24 cellular contexts compared by ENCODE assay signal in the genomic region with DNA sequence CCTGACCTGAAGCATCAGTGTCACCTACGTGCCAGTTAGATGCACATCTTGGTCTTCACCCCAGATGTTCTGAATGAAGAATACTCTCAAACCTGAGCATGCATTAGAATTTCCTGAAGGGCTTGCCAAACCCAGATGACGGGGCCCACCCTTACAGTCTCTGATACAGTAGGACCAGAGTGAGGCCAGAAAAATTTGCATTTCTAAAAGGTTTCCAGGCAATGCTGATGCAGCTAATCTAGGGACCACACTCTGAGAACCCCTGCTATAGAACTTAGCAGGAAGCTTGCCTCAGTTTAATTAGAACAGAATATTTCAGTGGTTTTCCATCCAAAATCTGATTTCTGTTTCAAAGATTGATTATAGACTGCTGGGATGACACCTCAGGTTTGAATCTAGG. TPM values are rescaled to one million over a fixed set of nuclear protein-coding genes. Genes with fewer than 3 reads are reported as not detected.
DNase-seq lines count a peak whose midpoint lies in the region; ATAC-seq, FAIRE-seq and TF ChIP-seq lines count a peak whose summit lies in the region.
"Had no signal": no experiment of that assay in that cellular context is flagged by ENCODE, and none has a peak within 500 bp of the region (broad histone marks: within the 10 kb centered on the region; RNA-seq: fewer than 3 reads in every experiment).

No MANE protein-coding gene starts in this region.

- BruUV-seq in HepG2 (replicated peaks; lab: Mats Ljungman, UMichigan) = no TSS peak

- ATAC-seq in HepG2 (peak; percentile 11; the same call in 2 of the 3 replicates), right lobe of liver (no peak)
- no peak for ATAC-seq in activated CD8-positive, alpha-beta T cell treated with anti-CD3 and anti-CD28 coated beads for 36 hours
- ATAC-seq: activated T-cell treated with anti-CD3 and anti-CD28 coated beads, Interleukin-2, amount 50 U/mL, for 4 hours; foreskin keratinocyte; stimulated activated naive CD8-positive, alpha-beta T cell treated with anti-CD3 and anti-CD28 coated beads, Interleukin-15, Interleukin-2, amounts not matched to agents 100 U/mL and 50 U/mL, for 24 hours had no signal

- H2AFZ ChIP-seq in HepG2 (ENCODE audit: low read length) (no peak overlapping the region), KMS-11 (ENCODE audit: low read depth) (peak overlapping the region; percentile 67; the same call in 1 of the 2 replicates)

- WGBS in HepG2 (ENCODE audit: low lambda C conversion rate) = 58% methylated on average over 2 of the region's 2 CpGs
- 70% methylated on average over 2 of the region's 2 CpGs for WGBS in right lobe of liver (ENCODE audit: insufficient coverage, low coverage, low lambda C conversion rate, missing lambda C conversion rate)

- TF ChIP-seq CTCF in HepG2 (CRISPR knock-in tag; IDR thresholded peaks at IDR 0.05) = no peak
- TF ChIP-seq CTCF in right lobe of liver (IDR thresholded peaks at IDR 0.05) = no peak
- no peak for TF ChIP-seq CTCF in KMS-11 (conservative IDR thresholded peaks at IDR 0.05; ENCODE audit: low read depth, low read length)
- TF ChIP-seq CTCF in glutamatergic neuron (IDR thresholded peaks at IDR 0.05; ENCODE audit: partially characterized antibody, unreplicated experiment) = no peak
- no peak for TF ChIP-seq CTCF in uterus (IDR thresholded peaks at IDR 0.05)
- no peak for TF ChIP-seq CTCF in activated CD8-positive, alpha-beta T cell treated with anti-CD3 and anti-CD28 coated beads for 36 hours (IDR thresholded peaks at IDR 0.05)

- no peak for TF ChIP-seq EP300 in HepG2 (IDR thresholded peaks at IDR 0.05; ENCODE audit: low read depth in 2 of 2, low read length in 2 of 2)
- no peak for TF ChIP-seq EP300 in HepG2 (CRISPR knock-in tag; IDR thresholded peaks at IDR 0.05; ENCODE audit: borderline replicate concordance)

- H3K27ac ChIP-seq in HepG2 (ENCODE audit: extremely low read length, insufficient read depth, low read length) (no peak overlapping the region), right lobe of liver (no peak overlapping the region), KMS-11 (peak overlapping the region; percentile 86), uterus (peak overlapping the region; percentile 20 to 52)
- H3K27ac ChIP-seq: C4-2B, foreskin keratinocyte, thyroid gland had no signal

- peaks cover 22% of the 10 kb centered on the region for H3K4me1 Mint-ChIP-seq in glutamatergic neuron (ENCODE audit: low read depth, unreplicated experiment)
- no peaks in the 10 kb centered on the region for H3K4me1 Mint-ChIP-seq in activated CD8-positive, alpha-beta T cell treated with anti-CD3 and anti-CD28 coated beads for 36 hours (ENCODE audit: low read depth)
- H3K4me1 Mint-ChIP-seq: central memory CD8-positive, alpha-beta T cell had no signal

- peaks cover 7% of the 10 kb centered on the region for H3K36me3 Mint-ChIP-seq in glutamatergic neuron (ENCODE audit: unreplicated experiment)
- H3K36me3 Mint-ChIP-seq in activated CD8-positive, alpha-beta T cell treated with anti-CD3 and anti-CD28 coated beads for 36 hours (ENCODE audit: low read depth) = no peaks in the 10 kb centered on the region

- CTCF ChIA-PET in HepG2 (lab: Yijun Ruan, JAX; ENCODE audit: low intra/inter-chr PET ratio, low total read pairs) = no interaction called here
- CTCF ChIA-PET in activated CD8-positive, alpha-beta T cell treated with anti-CD3 and anti-CD28 coated beads for 36 hours (lab: Charles Lee) = interaction anchor here (1.1 to 2.9 kb wide), 3 partner anchors 13 to 140 kb away, joined by 3 to 11 read pairs (median 3); no protein-coding TSS in a partner anchor

- H3K27ac Mint-ChIP-seq in glutamatergic neuron (ENCODE audit: unreplicated experiment) = peak overlapping the region; percentile 87
- H3K27ac Mint-ChIP-seq in activated CD8-positive, alpha-beta T cell treated with anti-CD3 and anti-CD28 coated beads for 36 hours = no peak overlapping the region

- POLR2A ChIA-PET in HepG2 (lab: Yijun Ruan, JAX) = interaction anchor here (1.2 to 5.2 kb wide), 2 partner anchors 10 to 79 kb away, joined by 4 to 40 read pairs; a partner anchor contains a TSS
- POLR2A ChIA-PET in activated CD8-positive, alpha-beta T cell treated with anti-CD3 and anti-CD28 coated beads for 36 hours (lab: Charles Lee) = interaction anchor here (2.0 kb wide), 1 partner anchor 10 kb away, joined by 10 read pairs; a partner anchor contains a TSS

- H3K79me2 ChIP-seq in HepG2 (ENCODE audit: insufficient read depth, low read length) = no peaks in the 10 kb centered on the region
- H3K79me2 ChIP-seq in KMS-11 (ENCODE audit: insufficient read depth, low read depth) = no peaks in the 10 kb centered on the region

- TF ChIP-seq POLR2A in HepG2 (IDR thresholded peaks at IDR 0.05; ENCODE audit: insufficient read depth in 1 of 2, low read depth in 2 of 2, low read length in 2 of 2) = no peak
- TF ChIP-seq POLR2A in right lobe of liver (IDR thresholded peaks at IDR 0.05) = no peak
- TF ChIP-seq POLR2A in uterus (IDR thresholded peaks at IDR 0.05) = no peak

- H3K4me3 Mint-ChIP-seq in glutamatergic neuron (ENCODE audit: unreplicated experiment) = no peak overlapping the region
- H3K4me3 Mint-ChIP-seq in activated CD8-positive, alpha-beta T cell treated with anti-CD3 and anti-CD28 coated beads for 36 hours = no peak overlapping the region
- H3K4me3 Mint-ChIP-seq: activated T-cell treated with anti-CD3 and anti-CD28 coated beads, Interleukin-2, amount 50 U/mL, for 4 hours; central memory CD8-positive, alpha-beta T cell; mesothelial cell of epicardium had no signal

- H3K4me3 ChIP-seq in HepG2 (replicated peaks in 1 of 3; ENCODE audit: insufficient read depth in 1 of 3, low read depth in 2 of 3, low read length in 3 of 3) = peak overlapping the region in 1 of 3 experiments; percentile 45; a peak in 1 of 6 replicates
- H3K4me3 ChIP-seq in right lobe of liver = no peak overlapping the region
- peak overlapping the region; percentile 54 for H3K4me3 ChIP-seq in KMS-11 (IDR thresholded peaks at IDR 0.05; ENCODE audit: insufficient read depth, low read depth, low read length)
- H3K4me3 ChIP-seq in uterus = no peak overlapping the region
- H3K4me3 ChIP-seq: HAP-1, thyroid gland had no signal

- no peaks in the 10 kb centered on the region for H3K27me3 Mint-ChIP-seq in glutamatergic neuron (ENCODE audit: unreplicated experiment)
- H3K27me3 Mint-ChIP-seq in activated CD8-positive, alpha-beta T cell treated with anti-CD3 and anti-CD28 coated beads for 36 hours = no peaks in the 10 kb centered on the region
- H3K27me3 Mint-ChIP-seq: progenitor cell of endocrine pancreas had no signal

- H3K4me2 ChIP-seq in HepG2 (ENCODE audit: low read depth, low read length) (peak overlapping the region; percentile 76), KMS-11 (peak overlapping the region; percentile 95)
- H3K4me2 ChIP-seq: SK-N-SH had no signal

- H4K20me1 ChIP-seq in HepG2 (ENCODE audit: insufficient read depth, low read length) (no peaks in the 10 kb centered on the region), KMS-11 (ENCODE audit: insufficient read depth) (no peaks in the 10 kb centered on the region)

- H3K36me3 ChIP-seq in HepG2 (replicated peaks in 1 of 2; ENCODE audit: control insufficient read depth in 1 of 2, insufficient read depth in 2 of 2, low read length in 2 of 2) (no peaks in the 10 kb centered on the region), right lobe of liver (no peaks in the 10 kb centered on the region), KMS-11 (ENCODE audit: insufficient read depth) (no peaks in the 10 kb centered on the region), uterus (no peaks in the 10 kb centered on the region)
- H3K36me3 ChIP-seq: HAP-1, thyroid gland had no signal

- H3K4me1 ChIP-seq in HepG2 (ENCODE audit: insufficient read depth, low read length) (peaks cover 15% of the 10 kb centered on the region), right lobe of liver (no peaks in the 10 kb centered on the region), KMS-11 (ENCODE audit: low read depth, poor library complexity, severe bottlenecking) (peaks cover 40% of the 10 kb centered on the region), uterus (no peaks in the 10 kb centered on the region)
- H3K4me1 ChIP-seq: thyroid gland had no signal

- H3K9me3 Mint-ChIP-seq in glutamatergic neuron (ENCODE audit: unreplicated experiment) = peaks cover 3% of the 10 kb centered on the region
- H3K9me3 Mint-ChIP-seq in activated CD8-positive, alpha-beta T cell treated with anti-CD3 and anti-CD28 coated beads for 36 hours = no peaks in the 10 kb centered on the region
- H3K9me3 Mint-ChIP-seq: activated T-cell treated with anti-CD3 and anti-CD28 coated beads, Interleukin-2, amount 50 U/mL, for 4 hours; central memory CD8-positive, alpha-beta T cell had no signal

- FAIRE-seq in HepG2 (lab: Jason Lieb, UNC) (no peak), frontal cortex (lab: Jason Lieb, UNC) (no peak)

- in situ Hi-C loops in HepG2 (cut with HindIII; ENCODE audit: extremely low pct_ligation_motif_present, low pct_unique_long_range_greater_than_20kb) = no loop called here

- DNase-seq in HepG2 (ENCODE audit: low spot score) = no peak
- no peak for DNase-seq in right lobe of liver
- no peak for DNase-seq in glutamatergic neuron
- DNase-seq in uterus = no peak
- no peak for DNase-seq in frontal cortex (ENCODE audit: low spot score in 2 of 2)
- no peak for DNase-seq in activated CD8-positive, alpha-beta T cell treated with anti-CD3 and anti-CD28 coated beads for 36 hours
- DNase-seq in effector CD4-positive, alpha-beta T cell = no peak
- DNase-seq: activated CD4-positive, CD25-positive, alpha-beta regulatory T cell; activated CD8-positive, alpha-beta memory T cell treated with anti-CD3 and anti-CD28 coated beads for 24 hours; activated naive CD4-positive, alpha-beta T cell treated with Interleukin-2 at 50 U/mL for 16 hours; activated T-cell treated with anti-CD3 and anti-CD28 coated beads, Interleukin-2, amount 50 U/mL, for 4 hours; foreskin keratinocyte; kidney glomerular epithelial cell; NCI-H1694; NCI-H2171 treated with DMSO at 0.1 percent for 48 hours; SK-N-SH; stimulated activated naive CD8-positive, alpha-beta T cell treated with anti-CD3 and anti-CD28 coated beads, Interleukin-15, Interleukin-2, amounts not matched to agents 100 U/mL and 50 U/mL, for 24 hours; thyroid gland had no signal

- no peak for TF ChIP-seq RAD21 in HepG2 (CRISPR knock-in tag; IDR thresholded peaks at IDR 0.05)

- H3K9ac ChIP-seq in HepG2 (ENCODE audit: insufficient read depth, low read depth, low read length) = no peak overlapping the region; the same call in 1 of the 2 replicates
- H3K9ac ChIP-seq in KMS-11 = peak overlapping the region; percentile 44; the same call in 1 of the 2 replicates
- H3K9ac ChIP-seq: SK-N-SH had no signal

- no peaks in the 10 kb centered on the region for H3K27me3 ChIP-seq in HepG2 (ENCODE audit: control insufficient read depth in 1 of 2, insufficient read depth in 2 of 2, low read length in 2 of 2)
- no peaks in the 10 kb centered on the region for H3K27me3 ChIP-seq in right lobe of liver
- H3K27me3 ChIP-seq in KMS-11 (ENCODE audit: insufficient read depth, low read depth) = no peaks in the 10 kb centered on the region
- H3K27me3 ChIP-seq in uterus = no peaks in the 10 kb centered on the region
- H3K27me3 ChIP-seq: foreskin keratinocyte, thyroid gland had no signal

- H3K9me3 ChIP-seq in HepG2 (ENCODE audit: low read length) = no peaks in the 10 kb centered on the region
- no peaks in the 10 kb centered on the region for H3K9me3 ChIP-seq in right lobe of liver
- no peaks in the 10 kb centered on the region for H3K9me3 ChIP-seq in uterus
- H3K9me3 ChIP-seq: SK-N-SH, thyroid gland had no signal

- intact Hi-C loops in HepG2 (cut with micrococcal nuclease; ENCODE audit: unreplicated experiment) (no loop called here), right lobe of liver (cut with DNase I) (no loop called here), uterus (cut with DNase I; ENCODE audit: low total_unique reads) (no loop called here)
- intact Hi-C loops in activated CD8-positive, alpha-beta T cell treated with anti-CD3 and anti-CD28 coated beads for 36 hours (cut with micrococcal nuclease) = no loop called here

RNA-seq across cellular contexts. Expression of a gene that starts 9.9 kb away (rescaled TPM):
- total RNA-seq in HepG2 (2016; rRNA removed; fragmentation: Illumina TruSeq; extraction: Trizol) = 4.2 and 4.7 TPM in 2 replicates
- 3.1 and 3.7 TPM in 2 replicates for total RNA-seq in HepG2 (2016; cell fraction: cytosol; rRNA removed; fragmentation: Illumina TruSeq; extraction: Trizol; ENCODE audit: low read depth)
- 4.2 and 4.6 TPM in 2 replicates for total RNA-seq in HepG2 (2016; cell fraction: insoluble cytoplasmic fraction; rRNA removed; fragmentation: Illumina TruSeq; extraction: Trizol)
- 6.8 and 7.1 TPM in 2 replicates for total RNA-seq in HepG2 (2016; cell fraction: membrane; rRNA removed; fragmentation: Illumina TruSeq; extraction: Trizol)
- 4.9 and 6.3 TPM in 2 replicates for total RNA-seq in HepG2 (2016; cell fraction: nucleus; rRNA removed; fragmentation: Illumina TruSeq; extraction: Trizol)
- 9.5 and 12.4 TPM in 2 replicates for polyA plus RNA-seq in HepG2 (2011; rRNA removed)
- 5.5 and 9.1 TPM in 2 replicates for polyA plus RNA-seq in HepG2 (2011; cell fraction: cytosol; rRNA removed)
- polyA plus RNA-seq in HepG2 (2011; cell fraction: nucleus; rRNA removed) = 2.7 and 3.3 TPM in 2 replicates
- polyA plus RNA-seq in HepG2 (2012) = 7.0 and 9.5 TPM in 2 replicates
- polyA plus RNA-seq in HepG2 (2016; cell fraction: cytosol; fragmentation: Illumina TruSeq; extraction: Trizol; ENCODE audit: low read depth) = 6.5 and 7.1 TPM in 2 replicates
- polyA plus RNA-seq in HepG2 (2016; cell fraction: insoluble cytoplasmic fraction; fragmentation: Illumina TruSeq; extraction: Trizol; ENCODE audit: low read depth) = 4.9 and 5.4 TPM in 2 replicates
- polyA plus RNA-seq in HepG2 (2016; cell fraction: membrane; fragmentation: Illumina TruSeq; extraction: Trizol; ENCODE audit: low read depth) = 7.9 and 8.2 TPM in 2 replicates
- 6.4 and 7.2 TPM in 2 replicates for polyA plus RNA-seq in HepG2 (2016; cell fraction: nucleus; fragmentation: Illumina TruSeq; extraction: Trizol; ENCODE audit: insufficient read depth, low read depth)
- polyA minus RNA-seq in HepG2 (2011; rRNA and poly(A)+ RNA removed; ENCODE audit: low replicate concordance) = 1.2 and 3.8 TPM in 2 replicates
- 5.8 and 7.9 TPM in 2 replicates for polyA minus RNA-seq in HepG2 (2011; cell fraction: cytosol; rRNA and poly(A)+ RNA removed)
- polyA minus RNA-seq in HepG2 (2011; cell fraction: nucleus; rRNA and poly(A)+ RNA removed) = 11.7 and 11.8 TPM in 2 replicates
- 10 to 100 TPM; 18.9 to 29.5 (median 24.4) TPM for total RNA-seq in right lobe of liver
- 2.0 TPM for total RNA-seq in glutamatergic neuron (ENCODE audit: unreplicated experiment)
- total RNA-seq in uterus = 10 to 100 TPM in 3 of 4 donors, 1 to 10 TPM in 1; 3.1 to 40.0 (median 17.4) TPM
- total RNA-seq in frontal cortex = 2.0 TPM
- 10 to 100 TPM; 13.5 to 18.3 TPM for total RNA-seq in activated CD8-positive, alpha-beta T cell treated with anti-CD3 and anti-CD28 coated beads for 36 hours

Comparison
In these comparisons a context has a peak if more than half of its experiments do, and no peak if none do; other contexts are left out.
1. H3K27ac ChIP-seq: peak in KMS-11 (single experiment) and uterus (2 of 2); none in HepG2 (single experiment) and right lobe of liver (0 of 3).